Comparison of ENCODE assay signal across 9 cellular contexts in genomic region chr7:131745645-131746248, GRCh38.
DNase-seq lines count a peak whose midpoint lies in the region; ATAC-seq and TF ChIP-seq lines count a peak whose summit lies in the region.
"Had no signal": no experiment of that assay in that cellular context is flagged by ENCODE, and none has a peak within 500 bp of the region (broad histone marks: within the 10 kb centered on the region; RNA-seq: fewer than 3 reads in every experiment).

No MANE protein-coding gene starts in this region.

- no peaks in the 10 kb centered on the region for H3K9me2 ChIP-seq in Karpas-422 (replicated peaks; ENCODE audit: insufficient read depth, low read length)

- H3K36me3 ChIP-seq in Karpas-422 (ENCODE audit: insufficient read depth, low read length) = no peaks in the 10 kb centered on the region

- no peak overlapping the region for H2AFZ ChIP-seq in Karpas-422 (ENCODE audit: low read length)

- no peaks in the 10 kb centered on the region for H3K27me3 ChIP-seq in Karpas-422 (ENCODE audit: low read length)

- H3K79me2 ChIP-seq in Karpas-422 (ENCODE audit: low read length) = no peaks in the 10 kb centered on the region

- H3K9me3 ChIP-seq in Karpas-422 (ENCODE audit: low read length) = no peaks in the 10 kb centered on the region

- no peak overlapping the region for H3K9ac ChIP-seq in Karpas-422 (ENCODE audit: low read length)

- DNase-seq in Daoy (ENCODE audit: low read depth) (peak; percentile 63), Karpas-422 (peak; percentile 63), astrocyte of the cerebellum (ENCODE audit: low read depth) (peak; percentile 31), kidney glomerular epithelial cell (lab: John Stamatoyannopoulos, UW) (peak; percentile 28), inferior parietal cortex (ENCODE audit: extremely low spot score) (no peak)
- DNase-seq: activated CD8-positive, alpha-beta memory T cell treated with anti-CD3 and anti-CD28 coated beads for 24 hours had no signal

- ATAC-seq in GM21423 (IDR thresholded peaks at IDR 0.05; ENCODE audit: unreplicated experiment) (no peak), GM21526 (IDR thresholded peaks at IDR 0.05; ENCODE audit: low FRiP score, unreplicated experiment) (no peak), HG03460 (IDR thresholded peaks at IDR 0.05; ENCODE audit: unreplicated experiment) (no peak)

- H3K27ac ChIP-seq in Karpas-422 (ENCODE audit: low read length) = no peak overlapping the region

- no peaks in the 10 kb centered on the region for H3K4me1 ChIP-seq in Karpas-422 (ENCODE audit: low read length)

- no peak for TF ChIP-seq CTCF in astrocyte of the cerebellum (IDR thresholded peaks at IDR 0.05; ENCODE audit: low read depth, low read length, missing control alignments)

- H3K4me2 ChIP-seq in Karpas-422 (ENCODE audit: low read depth, low read length, poor library complexity, severe bottlenecking) = no peak overlapping the region

- H3K4me3 ChIP-seq in Karpas-422 (ENCODE audit: low read length) = no peak overlapping the region
- no peak overlapping the region for H3K4me3 ChIP-seq in astrocyte of the cerebellum (ENCODE audit: low read depth, low read length)

- in situ Hi-C loops in astrocyte of the cerebellum (cut with HindIII; ENCODE audit: low sequenced_read_pairs) = no loop called here

- no peaks in the 10 kb centered on the region for H4K20me1 ChIP-seq in Karpas-422 (ENCODE audit: insufficient read depth, low read depth, low read length)
